In genomic region chr12:129550353-129550752, GRCh38 we compare ENCODE assay signal across 18 cellular contexts.
DNase-seq lines count a peak whose midpoint lies in the region; ATAC-seq and TF ChIP-seq lines count a peak whose summit lies in the region.
"Had no signal": no experiment of that assay in that cellular context is flagged by ENCODE, and none has a peak within 500 bp of the region (broad histone marks: within the 10 kb centered on the region; RNA-seq: fewer than 3 reads in every experiment).

No MANE protein-coding gene starts in this region.

- DNase-seq in DMS153 (lab: John Stamatoyannopoulos, UW) (peak; percentile 99), NCI-H187 (lab: John Stamatoyannopoulos, UW) (peak; percentile 95), NCI-H524 treated with DMSO at 0.1 percent for 48 hours (lab: John Stamatoyannopoulos, UW) (peak; percentile 68), lower lobe of right lung (peak; percentile 65), middle frontal gyrus (ENCODE audit: extremely low spot score, low spot score) (no peak), GM19240 (ENCODE audit: insufficient read length, low spot score) (no peak)
- no peak for DNase-seq in T-helper 2 cell treated with Interferon-gamma antibody and Interleukin-4, amounts not matched to agents 5 μg/mL and 100 μg/mL, for 36 hours (ENCODE audit: low spot score)
- DNase-seq: activated CD4-positive, CD25-positive, alpha-beta regulatory T cell; activated CD8-positive, alpha-beta memory T cell treated with anti-CD3 and anti-CD28 coated beads for 24 hours; activated naive CD8-positive, alpha-beta T cell treated with anti-CD3 and anti-CD28 coated beads, Interleukin-2, amount 50 U/mL, for 24 hours; caudate nucleus; GM23248; left ventricle myocardium superior had no signal

- no peaks in the 10 kb centered on the region for H3K27me3 ChIP-seq in lower lobe of right lung (ENCODE audit: low read depth)

- intact Hi-C loops in lower lobe of right lung (cut with DNase I), result no loop called here

- no peak overlapping the region for H3K4me3 Mint-ChIP-seq in T-helper 2 cell treated with Interferon-gamma antibody and Interleukin-4, amounts not matched to agents 5 μg/mL and 100 μg/mL, for 36 hours
- H3K4me3 Mint-ChIP-seq: activated naive CD8-positive, alpha-beta T cell treated with anti-CD3 and anti-CD28 coated beads, Interleukin-2, amount 50 U/mL, for 24 hours; activated T-helper 1 cell treated with anti-CD3 and anti-CD28 coated beads, Interleukin-12 subunit alpha, Interleukin-12 subunit beta, Interleukin-2, Interleukin-4 antibody, amounts not matched to agents 30 ng/mL and 10 ng/mL and 1 ng/mL, durations not matched to agents 14 hours and 24 hours and 36 hours; IgD-negative memory B cell had no signal

- H3K4me3 ChIP-seq in lower lobe of right lung, result no peak overlapping the region
- H3K4me3 ChIP-seq: A549, GM23248, skin epidermis had no signal

- no peaks in the 10 kb centered on the region for H3K36me3 ChIP-seq in lower lobe of right lung

- ATAC-seq in lower lobe of right lung (peak; percentile 94 to 95), GM18511 (IDR thresholded peaks at IDR 0.05; ENCODE audit: unreplicated experiment) (no peak)
- ATAC-seq: A549; activated naive CD8-positive, alpha-beta T cell treated with anti-CD3 and anti-CD28 coated beads, Interleukin-2, amount 50 U/mL, for 24 hours; left ventricle myocardium superior had no signal

- H3K4me1 Mint-ChIP-seq in T-helper 2 cell treated with Interferon-gamma antibody and Interleukin-4, amounts not matched to agents 5 μg/mL and 100 μg/mL, for 36 hours (ENCODE audit: low read depth), result no peaks in the 10 kb centered on the region
- H3K4me1 Mint-ChIP-seq: activated naive CD8-positive, alpha-beta T cell treated with anti-CD3 and anti-CD28 coated beads, Interleukin-2, amount 50 U/mL, for 24 hours; IgD-negative memory B cell had no signal

- no peaks in the 10 kb centered on the region for H3K36me3 Mint-ChIP-seq in T-helper 2 cell treated with Interferon-gamma antibody and Interleukin-4, amounts not matched to agents 5 μg/mL and 100 μg/mL, for 36 hours (ENCODE audit: low read depth)
- H3K36me3 Mint-ChIP-seq: IgD-negative memory B cell had no signal

- no peak overlapping the region for H3K27ac Mint-ChIP-seq in T-helper 2 cell treated with Interferon-gamma antibody and Interleukin-4, amounts not matched to agents 5 μg/mL and 100 μg/mL, for 36 hours
- H3K27ac Mint-ChIP-seq: activated naive CD8-positive, alpha-beta T cell treated with anti-CD3 and anti-CD28 coated beads, Interleukin-2, amount 50 U/mL, for 24 hours; activated T-helper 1 cell treated with anti-CD3 and anti-CD28 coated beads, Interleukin-12 subunit alpha, Interleukin-12 subunit beta, Interleukin-2, Interleukin-4 antibody, amounts not matched to agents 30 ng/mL and 10 ng/mL and 1 ng/mL, durations not matched to agents 14 hours and 24 hours and 36 hours; IgD-negative memory B cell had no signal

- peaks cover 60% of the 10 kb centered on the region for H3K9me3 Mint-ChIP-seq in T-helper 2 cell treated with Interferon-gamma antibody and Interleukin-4, amounts not matched to agents 5 μg/mL and 100 μg/mL, for 36 hours

- no peaks in the 10 kb centered on the region for H3K9me3 ChIP-seq in lower lobe of right lung
- H3K9me3 ChIP-seq: A549 had no signal

- no peak overlapping the region for H3K27ac ChIP-seq in lower lobe of right lung
- H3K27ac ChIP-seq: A549, GM23248, skin epidermis had no signal

- no peak for TF ChIP-seq CTCF in lower lobe of right lung (IDR thresholded peaks at IDR 0.05)

- no peaks in the 10 kb centered on the region for H3K4me1 ChIP-seq in lower lobe of right lung
- H3K4me1 ChIP-seq: A549 had no signal

- H3K27me3 Mint-ChIP-seq in T-helper 2 cell treated with Interferon-gamma antibody and Interleukin-4, amounts not matched to agents 5 μg/mL and 100 μg/mL, for 36 hours (ENCODE audit: low read depth), result no peaks in the 10 kb centered on the region
- H3K27me3 Mint-ChIP-seq: activated naive CD8-positive, alpha-beta T cell treated with anti-CD3 and anti-CD28 coated beads, Interleukin-2, amount 50 U/mL, for 24 hours had no signal

Comparison
In these comparisons a context has a peak if more than half of its experiments do, and no peak if none do; other contexts are left out.
1. DNase-seq: peak in DMS153 (single experiment), NCI-H187 (2 of 2), NCI-H524 treated with DMSO at 0.1 percent for 48 hours (single experiment) and lower lobe of right lung (single experiment); none in T-helper 2 cell treated with Interferon-gamma antibody and Interleukin-4, amounts not matched to agents 5 μg/mL and 100 μg/mL, for 36 hours (single experiment), middle frontal gyrus (single experiment) and GM19240 (single experiment).